In genomic region chr19:49057636-49058234, GRCh38 we compare ENCODE assay signal across 8 cellular contexts. TPM values are rescaled to one million over a fixed set of nuclear protein-coding genes. Genes with fewer than 3 reads are reported as not detected.
DNase-seq lines count a peak whose midpoint lies in the region; ATAC-seq and TF ChIP-seq lines count a peak whose summit lies in the region.

Gene CGB7, minus strand, starts transcription at chr19:49057749. Its CDS starts 2,374 bp downstream, at chr19:49055375.

- no peaks in the 10 kb centered on the region for H3K36me3 ChIP-seq in osteoblast (ENCODE audit: insufficient read depth, low read length)

- intact Hi-C loops in Calu3 (cut with micrococcal nuclease; ENCODE audit: unreplicated experiment), result no loop called here
- intact Hi-C loops in activated naive CD4-positive, alpha-beta T cell treated with anti-CD3 and anti-CD28 coated beads for 36 hours (cut with micrococcal nuclease), result loop anchor here (5.0 kb wide), 1 partner anchor 90 kb away; no protein-coding TSS in a partner anchor

- H3K27ac Mint-ChIP-seq in Calu3 (ENCODE audit: unreplicated experiment), result peak within 1 kb of the TSS; percentile 58
- no peak within 1 kb of the TSS for H3K27ac Mint-ChIP-seq in activated naive CD4-positive, alpha-beta T cell treated with anti-CD3 and anti-CD28 coated beads for 36 hours

- peaks cover 14% of the 10 kb centered on the region for H3K79me2 ChIP-seq in osteoblast (ENCODE audit: insufficient read depth, low read length)

- H3K9me3 Mint-ChIP-seq in Calu3 (ENCODE audit: low read depth, unreplicated experiment), result no peaks in the 10 kb centered on the region
- no peaks in the 10 kb centered on the region for H3K9me3 Mint-ChIP-seq in activated naive CD4-positive, alpha-beta T cell treated with anti-CD3 and anti-CD28 coated beads for 36 hours

- no peak for ATAC-seq in HG03571 (IDR thresholded peaks at IDR 0.05; ENCODE audit: unreplicated experiment)
- ATAC-seq in GM19455 (IDR thresholded peaks at IDR 0.05; ENCODE audit: unreplicated experiment), result no peak

- peak within 1 kb of the TSS; percentile 81 for H3K4me3 ChIP-seq in osteoblast (ENCODE audit: insufficient read depth, low read length)

- CTCF ChIA-PET in Calu3 (lab: Charles Lee), result interaction anchor here (0.5 to 1.5 kb wide), 3 partner anchors 39 to 101 kb away, joined by 4 to 5 read pairs (median 4); partner anchors contain the start of gene RUVBL2
- CTCF ChIA-PET in activated naive CD4-positive, alpha-beta T cell treated with anti-CD3 and anti-CD28 coated beads for 36 hours (lab: Charles Lee), result interaction anchor here (0.6 to 1.7 kb wide), 5 partner anchors 17 to 328 kb away, joined by 3 to 5 read pairs (median 5); partner anchors contain the start of genes GYS1 and RUVBL2

- peak within 1 kb of the TSS; percentile 86 for H3K4me2 ChIP-seq in osteoblast (ENCODE audit: insufficient read depth, low read length)

- peak within 1 kb of the TSS; percentile 95 for H3K4me3 Mint-ChIP-seq in Calu3 (ENCODE audit: low read depth, unreplicated experiment)
- H3K4me3 Mint-ChIP-seq in activated naive CD4-positive, alpha-beta T cell treated with anti-CD3 and anti-CD28 coated beads for 36 hours, result peak within 1 kb of the TSS; percentile 71

- peaks cover 10% of the 10 kb centered on the region for H3K4me1 ChIP-seq in osteoblast (ENCODE audit: insufficient read depth, low read length)

- BruUV-seq in Calu3 (replicated peaks; lab: Mats Ljungman, UMichigan), result no TSS peak

- no peaks in the 10 kb centered on the region for H3K27me3 ChIP-seq in osteoblast (ENCODE audit: insufficient read depth, low read length)

- H3K36me3 Mint-ChIP-seq in Calu3 (ENCODE audit: insufficient read depth, unreplicated experiment), result peaks cover 37% of the 10 kb centered on the region
- no peaks in the 10 kb centered on the region for H3K36me3 Mint-ChIP-seq in activated naive CD4-positive, alpha-beta T cell treated with anti-CD3 and anti-CD28 coated beads for 36 hours (ENCODE audit: low read depth)

- TF ChIP-seq CTCF in Calu3 (IDR thresholded peaks at IDR 0.05; ENCODE audit: unreplicated experiment) (no peak), osteoblast (IDR thresholded peaks at IDR 0.05; ENCODE audit: extremely low read depth, low read depth, low read length) (no peak)

- H3K27me3 Mint-ChIP-seq in Calu3 (ENCODE audit: unreplicated experiment), result peaks cover 16% of the 10 kb centered on the region
- peaks cover 40% of the 10 kb centered on the region for H3K27me3 Mint-ChIP-seq in activated naive CD4-positive, alpha-beta T cell treated with anti-CD3 and anti-CD28 coated beads for 36 hours (ENCODE audit: low read depth)

- no peak within 1 kb of the TSS for H3K27ac ChIP-seq in osteoblast (ENCODE audit: low read depth, low read length)

- peak within 1 kb of the TSS; percentile 81 for H2AFZ ChIP-seq in osteoblast (ENCODE audit: low read length)

- H3K9me3 ChIP-seq in osteoblast (ENCODE audit: low read depth, low read length), result no peaks in the 10 kb centered on the region

- H3K4me1 Mint-ChIP-seq in Calu3 (ENCODE audit: low read depth, unreplicated experiment), result peaks cover 20% of the 10 kb centered on the region
- peaks cover 22% of the 10 kb centered on the region for H3K4me1 Mint-ChIP-seq in activated naive CD4-positive, alpha-beta T cell treated with anti-CD3 and anti-CD28 coated beads for 36 hours (ENCODE audit: low read depth)

- H4K20me1 ChIP-seq in osteoblast (ENCODE audit: insufficient read depth, low read length), result peaks cover 3% of the 10 kb centered on the region

- peak; percentile 87 for DNase-seq in Calu3
- peak; percentile 44 for DNase-seq in NCI-H2196 (lab: John Stamatoyannopoulos, UW; ENCODE audit: unreplicated experiment)
- DNase-seq in activated naive CD4-positive, alpha-beta T cell treated with anti-CD3 and anti-CD28 coated beads for 36 hours, result peak; percentile 52
- DNase-seq in glomerular visceral epithelial cell (ENCODE audit: extremely low spot score), result peak; percentile 82
- peak; percentile 98 for DNase-seq in osteoblast (ENCODE audit: insufficient read length, low spot score, missing footprints)
- no peak for DNase-seq in NCI-H2081 (lab: John Stamatoyannopoulos, UW)

RNA-seq across cellular contexts. Expression of gene CGB7, which starts in this region (rescaled TPM):
- total RNA-seq in Calu3 (2022) (0.66 and 1.0 TPM in 2 replicates), osteoblast (under 0.01 and 0.29 TPM in 2 replicates)
- not detected for total RNA-seq in activated naive CD4-positive, alpha-beta T cell treated with anti-CD3 and anti-CD28 coated beads for 36 hours

Comparison
In these comparisons a context has a peak if more than half of its experiments do, and no peak if none do; other contexts are left out.
1. Peak in DNase-seq in activated naive CD4-positive, alpha-beta T cell treated with anti-CD3 and anti-CD28 coated beads for 36 hours; RNA of the gene not detected or under 1 TPM.
2. Peak in DNase-seq, H3K4me3 ChIP-seq and H3K4me2 ChIP-seq in osteoblast; RNA of the gene not detected or under 1 TPM.
3. DNase-seq: peak in Calu3 (single experiment), NCI-H2196 (single experiment) and glomerular visceral epithelial cell (single experiment); none in NCI-H2081 (0 of 2).